12 cellular contexts compared by ENCODE assay signal in the genomic region with DNA sequence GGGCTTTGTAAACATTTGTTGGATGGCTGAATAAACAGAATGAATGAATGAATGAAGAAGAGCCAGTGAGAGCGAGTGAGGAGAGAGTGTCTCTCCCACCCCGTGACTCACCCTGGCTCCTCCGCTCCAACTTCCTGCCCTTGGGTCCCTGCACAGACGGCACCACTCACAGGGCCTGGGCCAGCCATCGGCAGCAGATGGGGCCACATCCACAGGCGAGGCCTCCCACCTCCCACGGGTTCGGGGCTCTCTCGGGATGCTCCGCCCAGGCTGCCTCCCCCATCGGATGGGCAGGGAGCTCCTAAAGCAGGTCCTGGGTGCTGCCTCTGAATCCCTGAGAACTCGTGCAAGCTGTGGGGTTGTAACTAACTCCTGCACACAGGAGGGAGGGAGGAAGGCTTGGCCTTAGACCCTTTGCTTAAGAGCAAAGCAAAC. TPM values are rescaled to one million over a fixed set of nuclear protein-coding genes. Genes with fewer than 3 reads are reported as not detected.
DNase-seq lines count a peak whose midpoint lies in the region; ATAC-seq and TF ChIP-seq lines count a peak whose summit lies in the region.
"Had no signal": no experiment of that assay in that cellular context is flagged by ENCODE, and none has a peak within 500 bp of the region (broad histone marks: within the 10 kb centered on the region; RNA-seq: fewer than 3 reads in every experiment).

No MANE protein-coding gene starts in this region.

- no peaks in the 10 kb centered on the region for H3K9me3 ChIP-seq in HUES48 (ENCODE audit: control insufficient read depth, insufficient read depth, low read length)

- no peaks in the 10 kb centered on the region for H3K27me3 ChIP-seq in HUES48 (ENCODE audit: control insufficient read depth, insufficient read depth, low read length)

- no peak overlapping the region for H3K4me3 ChIP-seq in HUES48 (ENCODE audit: low read depth, low read length)

- H3K27ac ChIP-seq in HUES48 (ENCODE audit: low read depth, low read length) = peak overlapping the region; percentile 86

- no peak for TF ChIP-seq CTCF in GM13976 (IDR thresholded peaks at IDR 0.05; ENCODE audit: borderline replicate concordance, control extremely low read depth, extremely low read depth, insufficient read depth, missing control alignments)

- in situ Hi-C loops in GM13976 (cut with MboI; ENCODE audit: low sequenced_read_pairs, unreplicated experiment) = loop anchor here (10.0 kb wide), 2 partner anchors 112 to 362 kb away; no protein-coding TSS in a partner anchor

- no peak overlapping the region for H3K9ac ChIP-seq in HUES48 (ENCODE audit: low read depth, low read length)

- H3K4me1 ChIP-seq in HUES48 (ENCODE audit: control insufficient read depth, insufficient read depth, low read length) = peaks cover 38% of the 10 kb centered on the region

- DNase-seq in A172 (ENCODE audit: low spot score) (peak; percentile 71), astrocyte of the hippocampus (ENCODE audit: low read depth, low spot score) (peak; percentile 69), islet precursor cell (peak; percentile 88), activated gamma-delta T cell treated with Interleukin-2 at 50 U/mL for 16 hours (no peak), GM13976 (ENCODE audit: low spot score) (no peak)
- DNase-seq: activated naive CD4-positive, alpha-beta T cell treated with anti-CD3 and anti-CD28 coated beads, Interleukin-2, amount 10 ng/mL, durations not matched to agents 7 days and 5 days; C1 segment of cervical spinal cord; NCI-H1105; T-helper 2 cell had no signal

- ATAC-seq in HG03442 (IDR thresholded peaks at IDR 0.05; ENCODE audit: unreplicated experiment) = no peak
- ATAC-seq in esophagus mucosa = no peak

- no peaks in the 10 kb centered on the region for H3K36me3 ChIP-seq in HUES48 (ENCODE audit: control insufficient read depth, insufficient read depth, low read length)

RNA-seq across cellular contexts. Expression of gene CCNK, which starts 41.3 kb away (rescaled TPM):
- 5.0 and 7.5 TPM in 2 replicates for total RNA-seq in A172 (2014; rRNA removed; shearing (Covaris generic))
- total RNA-seq in esophagus mucosa = 37.1 TPM

RNA-seq across cellular contexts. Expression of gene SETD3, which starts 41.8 kb away (rescaled TPM):
- total RNA-seq in A172 (2014; rRNA removed; shearing (Covaris generic)) = 35.2 and 39.0 TPM in 2 replicates
- 29.9 TPM for total RNA-seq in esophagus mucosa

Comparison
In these comparisons a context has a peak if more than half of its experiments do, and no peak if none do; other contexts are left out.
1. DNase-seq: peak in A172 (single experiment), astrocyte of the hippocampus (single experiment) and islet precursor cell (single experiment); none in activated gamma-delta T cell treated with Interleukin-2 at 50 U/mL for 16 hours (single experiment) and GM13976 (single experiment).